22 cellular contexts compared by ENCODE assay signal in genomic region chr7:51230324-51230625, GRCh38.
DNase-seq lines count a peak whose midpoint lies in the region; ATAC-seq, FAIRE-seq and TF ChIP-seq lines count a peak whose summit lies in the region.
"Had no signal": no experiment of that assay in that cellular context is flagged by ENCODE, and none has a peak within 500 bp of the region (broad histone marks: within the 10 kb centered on the region; RNA-seq: fewer than 3 reads in every experiment).

No MANE protein-coding gene starts in this region.

- H3K27ac Mint-ChIP-seq in GM23338: no peak overlapping the region
- H3K27ac Mint-ChIP-seq in nephron progenitor cell: peak overlapping the region; percentile 3
- H3K27ac Mint-ChIP-seq: CD4-positive, CD25-positive, alpha-beta regulatory T cell; IgD-negative memory B cell had no signal

- ATAC-seq in GM23338: no peak
- ATAC-seq: HCT116, Panc1 had no signal

- no peak overlapping the region for H3K4me2 ChIP-seq in GM23338
- H3K4me2 ChIP-seq: BLaER1, KMS-11 had no signal

- TF ChIP-seq CTCF in GM23338 (conservative IDR thresholded peaks at IDR 0.05; ENCODE audit: low read depth in 2 of 2) (no peak), bronchial epithelial cell (IDR thresholded peaks at IDR 0.05; ENCODE audit: insufficient read depth, low read length, severe bottlenecking) (no peak), nephron progenitor cell (IDR thresholded peaks at IDR 0.05) (no peak)

- H3K36me3 ChIP-seq in GM23338 (ENCODE audit: insufficient read depth) (no peaks in the 10 kb centered on the region), bronchial epithelial cell (ENCODE audit: control insufficient read depth, insufficient read depth, low read length) (no peaks in the 10 kb centered on the region)
- H3K36me3 ChIP-seq: BLaER1 had no signal

- no peak overlapping the region for H3K4me3 Mint-ChIP-seq in GM23338
- no peak overlapping the region for H3K4me3 Mint-ChIP-seq in nephron progenitor cell
- H3K4me3 Mint-ChIP-seq: CD4-positive, CD25-positive, alpha-beta regulatory T cell; IgD-negative memory B cell had no signal

- H2AFZ ChIP-seq in GM23338: no peak overlapping the region

- peaks cover 7% of the 10 kb centered on the region for H3F3A ChIP-seq in GM23338 (replicated peaks; ENCODE audit: low read depth)

- DNase-seq in GM23338 (ENCODE audit: low spot score): no peak
- DNase-seq in bronchial epithelial cell (ENCODE audit: low read depth): no peak
- DNase-seq in nephron progenitor cell: no peak
- DNase-seq in substantia nigra (lab: John Stamatoyannopoulos, UW): no peak
- DNase-seq in SW 1271 (lab: John Stamatoyannopoulos, UW): no peak
- no peak for DNase-seq in NCI-H774 (lab: John Stamatoyannopoulos, UW)
- DNase-seq in stimulated activated CD4-positive, alpha-beta T cell treated with anti-CD3 and anti-CD28 coated beads, Interleukin-4, amount 100 ng/mL, for 24 hours: no peak
- DNase-seq: CD4-positive, CD25-positive, alpha-beta regulatory T cell; DMS53; MM.1S; NCI-H2029; NCI-H2227 treated with DMSO at 0.1 percent for 48 hours; NCI-H526 treated with DMSO at 0.1 percent for 48 hours; SHP77 had no signal

- no peak overlapping the region for H3K4me3 ChIP-seq in GM23338
- H3K4me3 ChIP-seq in bronchial epithelial cell (ENCODE audit: low read depth, low read length): no peak overlapping the region
- H3K4me3 ChIP-seq: BLaER1 had no signal

- H3K4me1 ChIP-seq in GM23338 (ENCODE audit: insufficient read depth): peaks cover 31% of the 10 kb centered on the region
- H3K4me1 ChIP-seq: BLaER1 had no signal

- FAIRE-seq in bronchial epithelial cell (lab: Jason Lieb, UNC): peak; percentile 58
- FAIRE-seq: A204.1 had no signal

- no peaks in the 10 kb centered on the region for H3K9me2 ChIP-seq in GM23338 (ENCODE audit: insufficient read depth)

- H3K4me1 Mint-ChIP-seq in GM23338 (peaks cover 50% of the 10 kb centered on the region), nephron progenitor cell (peaks cover 44% of the 10 kb centered on the region)
- H3K4me1 Mint-ChIP-seq: CD4-positive, CD25-positive, alpha-beta regulatory T cell had no signal

- H3K27ac ChIP-seq in GM23338 (ENCODE audit: low read depth): 0 out of 2 replicates have a peak overlapping the region, but pooled peaks have one; percentile 50
- peak overlapping the region; percentile 78 for H3K27ac ChIP-seq in substantia nigra (ENCODE audit: low read depth, low read length, poor library complexity, severe bottlenecking)
- H3K27ac ChIP-seq: BLaER1, HL-60, KMS-11, RWPE1 had no signal

- H3K9me3 Mint-ChIP-seq in GM23338 (no peaks in the 10 kb centered on the region), nephron progenitor cell (no peaks in the 10 kb centered on the region)
- H3K9me3 Mint-ChIP-seq: CD4-positive, CD25-positive, alpha-beta regulatory T cell had no signal

- H3K27me3 Mint-ChIP-seq in GM23338 (ENCODE audit: insufficient read depth, low read depth, poor library complexity): peaks cover 4% of the 10 kb centered on the region
- peaks cover 12% of the 10 kb centered on the region for H3K27me3 Mint-ChIP-seq in nephron progenitor cell (ENCODE audit: low read depth, poor library complexity)

- H4K20me1 ChIP-seq in GM23338 (replicated peaks; ENCODE audit: insufficient read depth): peaks cover 30% of the 10 kb centered on the region
- H4K20me1 ChIP-seq: BLaER1 had no signal

- H3K36me3 Mint-ChIP-seq in GM23338 (ENCODE audit: low read depth): peaks cover 3% of the 10 kb centered on the region; the same call in 1 of the 3 replicates
- no peaks in the 10 kb centered on the region for H3K36me3 Mint-ChIP-seq in nephron progenitor cell (ENCODE audit: low read depth)
- H3K36me3 Mint-ChIP-seq: CD4-positive, CD25-positive, alpha-beta regulatory T cell; IgD-negative memory B cell had no signal

- H3K79me2 ChIP-seq in GM23338 (replicated peaks; ENCODE audit: insufficient read depth): peaks cover 59% of the 10 kb centered on the region

- H3K27me3 ChIP-seq in GM23338 (ENCODE audit: insufficient read depth) (no peaks in the 10 kb centered on the region), bronchial epithelial cell (ENCODE audit: control insufficient read depth, insufficient read depth, low read length) (no peaks in the 10 kb centered on the region)
- H3K27me3 ChIP-seq: BLaER1 had no signal

TF ChIP-seq in GM23338, 12 proteins besides CTCF, POLR2A, EP300 and RAD21 (continues in another document):
- TF ChIP-seq JUNB (IDR thresholded peaks at IDR 0.05; ENCODE audit: unreplicated experiment) (no peak), POLR2AphosphoS5 (IDR thresholded peaks at IDR 0.05; ENCODE audit: low read depth) (no peak), EZH2phosphoT487 (IDR thresholded peaks at IDR 0.05; ENCODE audit: unreplicated experiment) (no peak), EZH2 (IDR thresholded peaks at IDR 0.05; ENCODE audit: low read depth, unreplicated experiment) (no peak), NANOG (IDR thresholded peaks at IDR 0.05; ENCODE audit: borderline replicate concordance) (no peak), ZNF114 (CRISPR knock-in tag; IDR thresholded peaks at IDR 0.05) (no peak), ZNF331 (CRISPR knock-in tag; IDR thresholded peaks at IDR 0.05; ENCODE audit: low read depth) (no peak)
- TF ChIP-seq, protein P1, sequence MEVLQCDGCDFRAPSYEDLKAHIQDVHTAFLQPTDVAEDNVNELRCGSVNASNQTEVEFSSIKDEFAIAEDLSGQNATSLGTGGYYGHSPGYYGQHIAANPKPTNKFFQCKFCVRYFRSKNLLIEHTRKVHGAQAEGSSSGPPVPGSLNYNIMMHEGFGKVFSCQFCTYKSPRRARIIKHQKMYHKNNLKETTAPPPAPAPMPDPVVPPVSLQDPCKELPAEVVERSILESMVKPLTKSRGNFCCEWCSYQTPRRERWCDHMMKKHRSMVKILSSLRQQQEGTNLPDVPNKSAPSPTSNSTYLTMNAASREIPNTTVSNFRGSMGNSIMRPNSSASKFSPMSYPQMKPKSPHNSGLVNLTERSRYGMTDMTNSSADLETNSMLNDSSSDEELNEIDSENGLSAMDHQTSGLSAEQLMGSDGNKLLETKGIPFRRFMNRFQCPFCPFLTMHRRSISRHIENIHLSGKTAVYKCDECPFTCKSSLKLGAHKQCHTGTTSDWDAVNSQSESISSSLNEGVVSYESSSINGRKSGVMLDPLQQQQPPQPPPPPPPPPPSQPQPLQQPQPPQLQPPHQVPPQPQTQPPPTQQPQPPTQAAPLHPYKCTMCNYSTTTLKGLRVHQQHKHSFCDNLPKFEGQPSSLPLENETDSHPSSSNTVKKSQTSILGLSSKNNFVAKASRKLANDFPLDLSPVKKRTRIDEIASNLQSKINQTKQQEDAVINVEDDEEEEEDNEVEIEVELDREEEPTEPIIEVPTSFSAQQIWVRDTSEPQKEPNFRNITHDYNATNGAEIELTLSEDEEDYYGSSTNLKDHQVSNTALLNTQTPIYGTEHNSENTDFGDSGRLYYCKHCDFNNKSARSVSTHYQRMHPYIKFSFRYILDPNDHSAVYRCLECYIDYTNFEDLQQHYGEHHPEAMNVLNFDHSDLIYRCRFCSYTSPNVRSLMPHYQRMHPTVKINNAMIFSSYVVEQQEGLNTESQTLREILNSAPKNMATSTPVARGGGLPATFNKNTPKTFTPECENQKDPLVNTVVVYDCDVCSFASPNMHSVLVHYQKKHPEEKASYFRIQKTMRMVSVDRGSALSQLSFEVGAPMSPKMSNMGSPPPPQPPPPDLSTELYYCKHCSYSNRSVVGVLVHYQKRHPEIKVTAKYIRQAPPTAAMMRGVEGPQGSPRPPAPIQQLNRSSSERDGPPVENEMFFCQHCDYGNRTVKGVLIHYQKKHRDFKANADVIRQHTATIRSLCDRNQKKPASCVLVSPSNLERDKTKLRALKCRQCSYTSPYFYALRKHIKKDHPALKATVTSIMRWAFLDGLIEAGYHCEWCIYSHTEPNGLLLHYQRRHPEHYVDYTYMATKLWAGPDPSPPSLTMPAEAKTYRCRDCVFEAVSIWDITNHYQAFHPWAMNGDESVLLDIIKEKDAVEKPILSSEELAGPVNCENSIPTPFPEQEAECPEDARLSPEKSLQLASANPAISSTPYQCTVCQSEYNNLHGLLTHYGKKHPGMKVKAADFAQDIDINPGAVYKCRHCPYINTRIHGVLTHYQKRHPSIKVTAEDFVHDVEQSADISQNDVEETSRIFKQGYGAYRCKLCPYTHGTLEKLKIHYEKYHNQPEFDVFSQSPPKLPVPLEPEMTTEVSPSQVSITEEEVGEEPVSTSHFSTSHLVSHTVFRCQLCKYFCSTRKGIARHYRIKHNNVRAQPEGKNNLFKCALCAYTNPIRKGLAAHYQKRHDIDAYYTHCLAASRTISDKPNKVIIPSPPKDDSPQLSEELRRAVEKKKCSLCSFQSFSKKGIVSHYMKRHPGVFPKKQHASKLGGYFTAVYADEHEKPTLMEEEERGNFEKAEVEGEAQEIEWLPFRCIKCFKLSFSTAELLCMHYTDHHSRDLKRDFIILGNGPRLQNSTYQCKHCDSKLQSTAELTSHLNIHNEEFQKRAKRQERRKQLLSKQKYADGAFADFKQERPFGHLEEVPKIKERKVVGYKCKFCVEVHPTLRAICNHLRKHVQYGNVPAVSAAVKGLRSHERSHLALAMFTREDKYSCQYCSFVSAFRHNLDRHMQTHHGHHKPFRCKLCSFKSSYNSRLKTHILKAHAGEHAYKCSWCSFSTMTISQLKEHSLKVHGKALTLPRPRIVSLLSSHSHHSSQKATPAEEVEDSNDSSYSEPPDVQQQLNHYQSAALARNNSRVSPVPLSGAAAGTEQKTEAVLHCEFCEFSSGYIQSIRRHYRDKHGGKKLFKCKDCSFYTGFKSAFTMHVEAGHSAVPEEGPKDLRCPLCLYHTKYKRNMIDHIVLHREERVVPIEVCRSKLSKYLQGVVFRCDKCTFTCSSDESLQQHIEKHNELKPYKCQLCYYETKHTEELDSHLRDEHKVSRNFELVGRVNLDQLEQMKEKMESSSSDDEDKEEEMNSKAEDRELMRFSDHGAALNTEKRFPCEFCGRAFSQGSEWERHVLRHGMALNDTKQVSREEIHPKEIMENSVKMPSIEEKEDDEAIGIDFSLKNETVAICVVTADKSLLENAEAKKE (CRISPR knock-in tag; IDR thresholded peaks at IDR 0.05): no peak
